In the genomic region with DNA sequence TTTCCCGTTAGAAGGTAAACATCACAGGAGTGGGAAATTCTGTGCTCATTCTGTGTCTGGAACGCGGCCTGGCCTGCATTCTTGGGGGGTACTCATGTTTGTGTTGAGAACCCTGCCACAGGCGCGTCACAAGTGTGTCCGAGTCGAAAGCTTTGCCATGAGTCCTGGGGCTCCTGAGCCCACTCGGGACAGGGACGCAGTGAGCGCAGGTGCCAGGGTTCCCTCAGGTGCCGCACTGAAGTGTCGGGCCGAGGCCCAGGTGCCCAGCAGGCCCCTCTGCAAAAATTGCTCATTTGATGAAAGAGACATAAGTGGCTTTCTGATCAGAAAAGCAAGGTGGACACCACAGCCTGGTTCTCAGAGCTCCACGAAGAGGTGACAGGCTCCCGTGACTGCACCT, we compare ENCODE assay signal across 25 cellular contexts. TPM values are rescaled to one million over a fixed set of nuclear protein-coding genes. Genes with fewer than 3 reads are reported as not detected.
"Had no signal": no experiment of that assay in that cellular context is flagged by ENCODE, and none has a peak within 500 bp of the region (broad histone marks: within the 10 kb centered on the region; RNA-seq: fewer than 3 reads in every experiment).

No MANE protein-coding gene starts in this region.

- H3K4me3 Mint-ChIP-seq: activated naive CD4-positive, alpha-beta T cell treated with anti-CD3 and anti-CD28 coated beads, Interleukin-2, amount 10 ng/mL, durations not matched to agents 7 days and 5 days had no signal

- H3K27ac Mint-ChIP-seq: progenitor cell of endocrine pancreas had no signal

- DNase-seq: activated CD4-positive, CD25-positive, alpha-beta regulatory T cell treated with anti-CD3 and anti-CD28 coated beads, Interleukin-2, amount 50 U/mL, for 72 hours; activated naive CD4-positive, alpha-beta T cell treated with anti-CD3 and anti-CD28 coated beads, Interleukin-2, amount 10 ng/mL, durations not matched to agents 7 days and 5 days; caudate nucleus; dermis blood vessel endothelial cell; effector CD8-positive, alpha-beta T cell; foreskin melanocyte; immature natural killer cell; lower lobe of right lung; mesendoderm; retina; sigmoid colon; upper lobe of right lung; WERI-Rb-1 had no signal

- H3K9me3 Mint-ChIP-seq: activated naive CD4-positive, alpha-beta T cell treated with anti-CD3 and anti-CD28 coated beads, Interleukin-2, amount 10 ng/mL, durations not matched to agents 7 days and 5 days; immature natural killer cell; neural crest cell; T-cell had no signal

- H2AFZ ChIP-seq: hepatocyte had no signal

- H3K4me3 ChIP-seq: ascending aorta, hepatocyte, lower lobe of right lung, mucosa of descending colon, sigmoid colon, smooth muscle cell, upper lobe of right lung had no signal

- ATAC-seq: esophagus mucosa, left lobe of liver, lower lobe of right lung, mucosa of descending colon, upper lobe of right lung had no signal

- H3K9me3 ChIP-seq: ascending aorta, lower lobe of right lung, mucosa of descending colon, sigmoid colon, upper lobe of right lung had no signal

- H3K27ac ChIP-seq: ascending aorta, brain microvascular endothelial cell, hepatocyte, lower lobe of right lung, sigmoid colon, upper lobe of right lung, WERI-Rb-1 had no signal

- H3K27me3 Mint-ChIP-seq: activated naive CD4-positive, alpha-beta T cell treated with anti-CD3 and anti-CD28 coated beads, Interleukin-2, amount 10 ng/mL, durations not matched to agents 7 days and 5 days; progenitor cell of endocrine pancreas; T-cell had no signal

- H3K27me3 ChIP-seq: ascending aorta, brain microvascular endothelial cell, hepatocyte, sigmoid colon, upper lobe of right lung had no signal

- H3K4me2 ChIP-seq: hepatocyte, smooth muscle cell had no signal

RNA-seq across cellular contexts. Expression of a gene that starts 37.4 kb away (rescaled TPM):
- total RNA-seq: ascending aorta, dermis blood vessel endothelial cell, endothelial cell of umbilical vein, esophagus mucosa, kidney epithelial cell, lower lobe of right lung, smooth muscle cell, upper lobe of right lung had no signal
- polyA plus RNA-seq: endothelial cell of umbilical vein, hepatocyte, immature natural killer cell had no signal
